Comparison of ENCODE assay signal across 8 cellular contexts in genomic region chr9:15306068-15306756, GRCh38. TPM values are rescaled to one million over a fixed set of nuclear protein-coding genes. Genes with fewer than 3 reads are reported as not detected.
DNase-seq lines count a peak whose midpoint lies in the region; ATAC-seq and TF ChIP-seq lines count a peak whose summit lies in the region.

No MANE protein-coding gene starts in this region.

- peak overlapping the region; percentile 99 for H2AFZ ChIP-seq in neural progenitor cell (replicated peaks)

- H3K9me3 ChIP-seq in neural progenitor cell (ENCODE audit: low read depth), result no peaks in the 10 kb centered on the region

- H3K4me1 Mint-ChIP-seq in activated T-helper 17 cell treated with anti-CD3 and anti-CD28 coated beads, Interleukin-2, amount 50 U/mL, for 72 hours, result peaks cover 34% of the 10 kb centered on the region
- H3K4me1 Mint-ChIP-seq in neural progenitor cell, result peaks cover 10% of the 10 kb centered on the region

- H3K4me1 ChIP-seq in neural progenitor cell, result no peaks in the 10 kb centered on the region

- peaks cover 6% of the 10 kb centered on the region for H3F3A ChIP-seq in neural progenitor cell (ENCODE audit: low read depth)

- peaks cover 6% of the 10 kb centered on the region for H3K36me3 Mint-ChIP-seq in activated T-helper 17 cell treated with anti-CD3 and anti-CD28 coated beads, Interleukin-2, amount 50 U/mL, for 72 hours (ENCODE audit: low read depth)
- H3K36me3 Mint-ChIP-seq in neural progenitor cell, result no peaks in the 10 kb centered on the region

- H3K27me3 ChIP-seq in neural progenitor cell, result peaks cover 32% of the 10 kb centered on the region

- ATAC-seq in HG02973 (IDR thresholded peaks at IDR 0.05; ENCODE audit: unreplicated experiment) (peak; percentile 29), GM18870 (IDR thresholded peaks at IDR 0.05; ENCODE audit: unreplicated experiment) (no peak)
- ATAC-seq in activated T-helper 17 cell treated with anti-CD3 and anti-CD28 coated beads, Interleukin-2, amount 50 U/mL, for 72 hours (replicated peaks), result peak; percentile 37

- H4K20me1 ChIP-seq in neural progenitor cell (ENCODE audit: low read depth), result no peaks in the 10 kb centered on the region

- no peaks in the 10 kb centered on the region for H3K79me2 ChIP-seq in neural progenitor cell (ENCODE audit: low read depth)

- no peaks in the 10 kb centered on the region for H3K36me3 ChIP-seq in neural progenitor cell

- peak; percentile 31 for DNase-seq in DMS53 treated with DMSO at 0.1 percent for 48 hours (lab: John Stamatoyannopoulos, UW; ENCODE audit: unreplicated experiment)
- DNase-seq in NCI-H526 treated with DMSO at 0.1 percent for 48 hours (lab: John Stamatoyannopoulos, UW), result peak; percentile 91
- peak; percentile 53 to 73 for DNase-seq in foreskin fibroblast
- peak; percentile 51 for DNase-seq in neural progenitor cell (ENCODE audit: low spot score)
- no peak for DNase-seq in retina

- H3K9me3 Mint-ChIP-seq in activated T-helper 17 cell treated with anti-CD3 and anti-CD28 coated beads, Interleukin-2, amount 50 U/mL, for 72 hours, result peaks cover under 1% of the 10 kb centered on the region
- no peaks in the 10 kb centered on the region for H3K9me3 Mint-ChIP-seq in neural progenitor cell

- H3K9ac ChIP-seq in neural progenitor cell, result no peak overlapping the region

- H3K4me3 ChIP-seq in foreskin fibroblast (ENCODE audit: low read depth in 1 of 2, low read length in 2 of 2), result peak overlapping the region; percentile 82 to 83
- H3K4me3 ChIP-seq in neural progenitor cell, result peak overlapping the region; percentile 86

- H3K4me3 Mint-ChIP-seq in activated T-helper 17 cell treated with anti-CD3 and anti-CD28 coated beads, Interleukin-2, amount 50 U/mL, for 72 hours, result peak overlapping the region; percentile 95
- H3K4me3 Mint-ChIP-seq in neural progenitor cell, result peak overlapping the region; percentile 96

- H3K27me3 Mint-ChIP-seq in activated T-helper 17 cell treated with anti-CD3 and anti-CD28 coated beads, Interleukin-2, amount 50 U/mL, for 72 hours, result no peaks in the 10 kb centered on the region
- H3K27me3 Mint-ChIP-seq in neural progenitor cell (ENCODE audit: insufficient read depth, low read depth), result peaks cover 4% of the 10 kb centered on the region

- no peak for TF ChIP-seq CTCF in foreskin fibroblast (IDR thresholded peaks at IDR 0.05; ENCODE audit: low read depth, low read length)
- TF ChIP-seq CTCF in neural progenitor cell (IDR thresholded peaks at IDR 0.05), result no peak

- peak overlapping the region; percentile 93 for H3K27ac Mint-ChIP-seq in activated T-helper 17 cell treated with anti-CD3 and anti-CD28 coated beads, Interleukin-2, amount 50 U/mL, for 72 hours
- no peak overlapping the region for H3K27ac Mint-ChIP-seq in neural progenitor cell

- no peak overlapping the region for H3K27ac ChIP-seq in neural progenitor cell

- H3K4me2 ChIP-seq in neural progenitor cell, result peak overlapping the region; percentile 80

RNA-seq across cellular contexts. Expression of gene TTC39B, which starts 0.8 kb away (rescaled TPM):
- total RNA-seq in activated T-helper 17 cell treated with anti-CD3 and anti-CD28 coated beads, Interleukin-2, amount 50 U/mL, for 72 hours, result 10 to 100 TPM; 14.5 to 19.1 TPM
- 4.1 TPM in 2 replicates for total RNA-seq in neural progenitor cell (ENCODE audit: low replicate concordance)
